9 cellular contexts compared by ENCODE assay signal in the genomic region with DNA sequence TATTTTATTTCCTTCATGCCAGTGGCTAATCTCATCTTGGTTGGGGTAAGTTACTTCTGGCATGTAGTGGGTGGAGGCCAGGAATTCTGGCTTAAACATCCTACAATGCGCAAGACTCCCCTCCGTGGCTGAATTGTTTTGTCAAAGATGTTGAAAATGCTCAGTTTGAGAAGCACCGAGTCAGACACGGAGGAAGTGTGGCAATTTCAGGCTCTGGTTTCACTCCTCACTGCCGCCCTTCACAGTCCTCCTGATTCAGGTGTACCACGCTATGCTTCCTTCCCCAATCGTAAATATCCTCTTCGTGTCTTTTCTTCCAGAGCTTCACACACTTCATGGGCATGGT.
DNase-seq lines count a peak whose midpoint lies in the region; ATAC-seq and TF ChIP-seq lines count a peak whose summit lies in the region.
"Had no signal": no experiment of that assay in that cellular context is flagged by ENCODE, and none has a peak within 500 bp of the region (broad histone marks: within the 10 kb centered on the region; RNA-seq: fewer than 3 reads in every experiment).

No MANE protein-coding gene starts in this region.

- peak overlapping the region; percentile 63 for H2AFZ ChIP-seq in Loucy (ENCODE audit: low read length)

- no peaks in the 10 kb centered on the region for H3K9me3 ChIP-seq in Loucy (ENCODE audit: insufficient read depth, low read depth, low read length)

- H3K4me1 ChIP-seq in Loucy (ENCODE audit: insufficient read depth, low read length, poor library complexity, severe bottlenecking), result peaks cover 12% of the 10 kb centered on the region

- H3K27me3 Mint-ChIP-seq in activated T-helper 2 cell treated with anti-CD3 and anti-CD28 coated beads, Interferon-gamma antibody, Interleukin-2, Interleukin-4, amounts not matched to agents 10 μg/mL and 5 μg/mL and 100 μg/mL, durations not matched to agents 14 hours and 24 hours and 36 hours (ENCODE audit: low read depth), result peaks cover 18% of the 10 kb centered on the region

- no peaks in the 10 kb centered on the region for H3K79me2 ChIP-seq in Loucy (ENCODE audit: insufficient read depth, low read length)

- H3K4me3 ChIP-seq in Loucy (ENCODE audit: low read length, poor library complexity, severe bottlenecking) (no peak overlapping the region), epithelial cell of proximal tubule (ENCODE audit: low read depth, low read length) (peak overlapping the region; percentile 28)

- no peak overlapping the region for H3K4me2 ChIP-seq in Loucy (ENCODE audit: low read depth, low read length, poor library complexity, severe bottlenecking)

- H3K27ac Mint-ChIP-seq in activated T-helper 2 cell treated with anti-CD3 and anti-CD28 coated beads, Interferon-gamma antibody, Interleukin-2, Interleukin-4, amounts not matched to agents 10 μg/mL and 5 μg/mL and 100 μg/mL, durations not matched to agents 14 hours and 24 hours and 36 hours, result no peak overlapping the region

- no peak overlapping the region for H3K4me3 Mint-ChIP-seq in activated T-helper 2 cell treated with anti-CD3 and anti-CD28 coated beads, Interferon-gamma antibody, Interleukin-2, Interleukin-4, amounts not matched to agents 10 μg/mL and 5 μg/mL and 100 μg/mL, durations not matched to agents 14 hours and 24 hours and 36 hours (ENCODE audit: low read depth)

- no peak overlapping the region for H3K9ac ChIP-seq in Loucy (ENCODE audit: low read depth, low read length, poor library complexity, severe bottlenecking)

- DNase-seq in AML-193 (lab: John Stamatoyannopoulos, UW), result peak; percentile 42 to 52
- DNase-seq in epithelial cell of proximal tubule (ENCODE audit: low read depth), result no peak
- no peak for DNase-seq in activated T-helper 2 cell treated with anti-CD3 and anti-CD28 coated beads, Interferon-gamma antibody, Interleukin-2, Interleukin-4, amounts not matched to agents 10 μg/mL and 5 μg/mL and 100 μg/mL, durations not matched to agents 14 hours and 24 hours and 36 hours (ENCODE audit: low spot score)
- DNase-seq: NCI-H446 treated with DMSO at 0.1 percent for 48 hours had no signal

- no peaks in the 10 kb centered on the region for H3K36me3 ChIP-seq in Loucy (ENCODE audit: insufficient read depth, low read length)

- H3K4me1 Mint-ChIP-seq in activated T-helper 2 cell treated with anti-CD3 and anti-CD28 coated beads, Interferon-gamma antibody, Interleukin-2, Interleukin-4, amounts not matched to agents 10 μg/mL and 5 μg/mL and 100 μg/mL, durations not matched to agents 14 hours and 24 hours and 36 hours (ENCODE audit: low read depth), result peaks cover 6% of the 10 kb centered on the region

- no peaks in the 10 kb centered on the region for H3K36me3 Mint-ChIP-seq in activated T-helper 2 cell treated with anti-CD3 and anti-CD28 coated beads, Interferon-gamma antibody, Interleukin-2, Interleukin-4, amounts not matched to agents 10 μg/mL and 5 μg/mL and 100 μg/mL, durations not matched to agents 14 hours and 24 hours and 36 hours (ENCODE audit: low read depth)

- peak; percentile 28 for ATAC-seq in GM19468 (IDR thresholded peaks at IDR 0.05; ENCODE audit: extremely low read depth, unreplicated experiment)
- no peak for ATAC-seq in GM18519 (IDR thresholded peaks at IDR 0.05; ENCODE audit: low FRiP score, unreplicated experiment)
- no peak for ATAC-seq in GM21515 (IDR thresholded peaks at IDR 0.05; ENCODE audit: unreplicated experiment)
- ATAC-seq in HG02571 (IDR thresholded peaks at IDR 0.05; ENCODE audit: unreplicated experiment), result no peak

- H3K27me3 ChIP-seq in Loucy (ENCODE audit: insufficient read depth, low read length, poor library complexity, severe bottlenecking), result no peaks in the 10 kb centered on the region

- no peaks in the 10 kb centered on the region for H4K20me1 ChIP-seq in Loucy (ENCODE audit: insufficient read depth, low read length, poor library complexity, severe bottlenecking)

- no peaks in the 10 kb centered on the region for H3K9me3 Mint-ChIP-seq in activated T-helper 2 cell treated with anti-CD3 and anti-CD28 coated beads, Interferon-gamma antibody, Interleukin-2, Interleukin-4, amounts not matched to agents 10 μg/mL and 5 μg/mL and 100 μg/mL, durations not matched to agents 14 hours and 24 hours and 36 hours

- intact Hi-C loops in activated T-helper 2 cell treated with anti-CD3 and anti-CD28 coated beads, Interferon-gamma antibody, Interleukin-2, Interleukin-4, amounts not matched to agents 10 μg/mL and 5 μg/mL and 100 μg/mL, durations not matched to agents 14 hours and 24 hours and 36 hours (cut with micrococcal nuclease), result no loop called here

- no peaks in the 10 kb centered on the region for H3K9me2 ChIP-seq in Loucy (replicated peaks; ENCODE audit: low read depth, low read length)

- no peaks in the 10 kb centered on the region for H3F3A ChIP-seq in Loucy (ENCODE audit: low read depth)

- no peak for TF ChIP-seq CTCF in Loucy (conservative IDR thresholded peaks at IDR 0.05; ENCODE audit: low read length)
- no peak for TF ChIP-seq CTCF in epithelial cell of proximal tubule (conservative IDR thresholded peaks at IDR 0.05; ENCODE audit: low read depth, low read length)

Comparison
In these comparisons a context has a peak if more than half of its experiments do, and no peak if none do; other contexts are left out.
1. DNase-seq: peak in AML-193 (2 of 2); none in epithelial cell of proximal tubule (single experiment) and activated T-helper 2 cell treated with anti-CD3 and anti-CD28 coated beads, Interferon-gamma antibody, Interleukin-2, Interleukin-4, amounts not matched to agents 10 μg/mL and 5 μg/mL and 100 μg/mL, durations not matched to agents 14 hours and 24 hours and 36 hours (single experiment).